8 cellular contexts compared by ENCODE assay signal in the genomic region with DNA sequence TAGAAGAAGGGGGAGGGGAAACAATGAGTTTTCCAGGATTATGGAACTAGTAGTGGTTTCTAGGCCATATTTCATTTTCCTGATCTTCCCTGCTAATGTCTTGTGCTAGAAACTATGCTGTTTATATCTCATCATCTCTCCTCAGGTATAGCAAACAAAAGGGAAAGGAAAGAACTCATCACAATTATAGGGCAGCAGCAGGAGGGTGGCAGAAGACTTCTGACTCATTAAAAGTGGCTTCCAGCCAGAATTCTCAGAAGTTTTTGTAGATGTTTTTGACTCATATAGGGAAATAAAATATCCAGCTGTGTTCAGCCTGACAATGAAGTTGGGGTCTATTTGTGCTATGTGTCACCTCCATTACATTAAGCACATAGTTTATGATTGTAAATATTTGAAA. TPM values are rescaled to one million over a fixed set of nuclear protein-coding genes. Genes with fewer than 3 reads are reported as not detected.
DNase-seq lines count a peak whose midpoint lies in the region; ATAC-seq and TF ChIP-seq lines count a peak whose summit lies in the region.

No MANE protein-coding gene starts in this region.

- H3K4me2 ChIP-seq in skeletal muscle satellite cell (ENCODE audit: low read length): peak overlapping the region; percentile 70

- H3K36me3 ChIP-seq in SJSA1 (peaks cover 4% of the 10 kb centered on the region; the same call in 1 of the 2 replicates), skeletal muscle satellite cell (ENCODE audit: insufficient read depth, low read length) (peaks cover 2% of the 10 kb centered on the region), testis (ENCODE audit: low read depth, missing control alignments) (no peaks in the 10 kb centered on the region)

- DNase-seq in A172 (ENCODE audit: low spot score) (peak; percentile 97), SJSA1 (ENCODE audit: low read depth in 1 of 2, low spot score in 2 of 2) (peak; percentile 49 to 81), GM10266 (ENCODE audit: extremely low spot score) (no peak), testis (no peak)
- DNase-seq in effector memory CD8-positive, alpha-beta T cell: no peak

- H3K9ac ChIP-seq in skeletal muscle satellite cell (ENCODE audit: low read depth, low read length): no peak overlapping the region

- TF ChIP-seq CTCF in GM10266 (IDR thresholded peaks at IDR 0.05; ENCODE audit: control insufficient read depth, insufficient read depth, low read depth, missing control alignments) (no peak), testis (IDR thresholded peaks at IDR 0.05) (no peak)

- H3K4me1 Mint-ChIP-seq in effector memory CD8-positive, alpha-beta T cell (ENCODE audit: low read depth in 2 of 2): peaks cover 17 to 23% of the 10 kb centered on the region in 2 donors

- H3K9me3 ChIP-seq in SJSA1 (replicated peaks) (no peaks in the 10 kb centered on the region), skeletal muscle satellite cell (replicated peaks; ENCODE audit: low read length) (no peaks in the 10 kb centered on the region), testis (no peaks in the 10 kb centered on the region)

- no peaks in the 10 kb centered on the region for H3K27me3 Mint-ChIP-seq in effector memory CD8-positive, alpha-beta T cell

- TF ChIP-seq POLR2A in testis (IDR thresholded peaks at IDR 0.05): no peak

- no peak overlapping the region; the same call in 1 of the 2 replicates for H3K27ac ChIP-seq in SJSA1
- H3K27ac ChIP-seq in testis: no peak overlapping the region

- H3K36me3 Mint-ChIP-seq in effector memory CD8-positive, alpha-beta T cell (ENCODE audit: insufficient read depth): no peaks in the 10 kb centered on the region

- no peaks in the 10 kb centered on the region for H3K27me3 ChIP-seq in SJSA1 (replicated peaks)
- H3K27me3 ChIP-seq in skeletal muscle satellite cell (ENCODE audit: control insufficient read depth, insufficient read depth, low read length): no peaks in the 10 kb centered on the region
- H3K27me3 ChIP-seq in testis: no peaks in the 10 kb centered on the region

- H3K9me3 Mint-ChIP-seq in effector memory CD8-positive, alpha-beta T cell: no peaks in the 10 kb centered on the region

- H3K27ac Mint-ChIP-seq in effector memory CD8-positive, alpha-beta T cell: peak overlapping the region; percentile 8 to 71

- no peak overlapping the region for H3K4me3 ChIP-seq in SJSA1
- H3K4me3 ChIP-seq in skeletal muscle satellite cell (ENCODE audit: low read length): peak overlapping the region; percentile 39
- no peak overlapping the region for H3K4me3 ChIP-seq in testis

- H3K4me3 Mint-ChIP-seq in effector memory CD8-positive, alpha-beta T cell: peak overlapping the region; percentile 67 to 75

- H3K4me1 ChIP-seq in SJSA1 (replicated peaks) (peaks cover 35% of the 10 kb centered on the region), skeletal muscle satellite cell (ENCODE audit: control insufficient read depth, insufficient read depth, low read length) (peaks cover 47% of the 10 kb centered on the region), testis (peaks cover 10% of the 10 kb centered on the region)

- ATAC-seq in GM18858 (IDR thresholded peaks at IDR 0.05; ENCODE audit: unreplicated experiment) (peak; percentile 20), HG03457 (IDR thresholded peaks at IDR 0.05; ENCODE audit: unreplicated experiment) (no peak)
- peak; percentile 52 for ATAC-seq in effector memory CD8-positive, alpha-beta T cell (replicated peaks)

- intact Hi-C loops in testis (cut with DNase I; ENCODE audit: low total_unique reads): no loop called here

RNA-seq across cellular contexts. Expression of gene AHR, which starts 6.5 kb away (rescaled TPM):
- not detected in 2 replicates for total RNA-seq in A172 (2014; rRNA removed; shearing (Covaris generic))
- 57.0 and 64.1 TPM in 2 replicates for total RNA-seq in SJSA1 (2014; rRNA removed; shearing (Covaris generic))
- 97.9 and 134 TPM in 2 replicates for total RNA-seq in skeletal muscle satellite cell (2012; rRNA removed)
- 10 to 100 TPM; 28.4 to 48.9 TPM for total RNA-seq in testis
- 12.3 TPM for polyA plus RNA-seq in testis (ENCODE audit: insufficient read depth, low read depth, low replicate concordance)

Comparison
In these comparisons a context has a peak if more than half of its experiments do, and no peak if none do; other contexts are left out.
1. DNase-seq: peak in A172 (single experiment) and SJSA1 (2 of 2); none in effector memory CD8-positive, alpha-beta T cell (0 of 3), GM10266 (single experiment) and testis (single experiment).
2. RNA of gene AHR, which starts 6.5 kb away (total RNA-seq): 57.0 to 64.1 TPM in SJSA1 and 28.4 to 48.9 TPM in testis; not detected in A172; every median in the first group is over 10 times any median in the second.